ENCODE assay signal across 1 cellular context in genomic region chr22:46634011-46634699, GRCh38.
TF ChIP-seq lines count a peak whose summit lies in the region.

No MANE protein-coding gene starts in this region.

TF ChIP-seq in GM23338, 12 proteins besides CTCF, POLR2A, EP300 and RAD21 (continued from another document):
- no peak for TF ChIP-seq REST (IDR thresholded peaks at IDR 0.05; ENCODE audit: unreplicated experiment)
- no peak for TF ChIP-seq ZNF114 (CRISPR knock-in tag; IDR thresholded peaks at IDR 0.05)
- TF ChIP-seq EZH2 (IDR thresholded peaks at IDR 0.05; ENCODE audit: low read depth, unreplicated experiment): no peak
- TF ChIP-seq EZH2phosphoT487 (IDR thresholded peaks at IDR 0.05; ENCODE audit: unreplicated experiment): no peak
- no peak for TF ChIP-seq NANOG (IDR thresholded peaks at IDR 0.05; ENCODE audit: borderline replicate concordance)
- no peak for TF ChIP-seq ETS1 (IDR thresholded peaks at IDR 0.05)
- no peak for TF ChIP-seq ZNF462 (CRISPR knock-in tag; IDR thresholded peaks at IDR 0.05)
- TF ChIP-seq POLR2AphosphoS5 (IDR thresholded peaks at IDR 0.05; ENCODE audit: low read depth): no peak
- no peak for TF ChIP-seq CREB1 (CRISPR knock-in tag; IDR thresholded peaks at IDR 0.05; ENCODE audit: low read depth)
